Comparison of ENCODE assay signal across 22 cellular contexts in genomic region chrX:112163916-112164315, GRCh38.
DNase-seq lines count a peak whose midpoint lies in the region; ATAC-seq and TF ChIP-seq lines count a peak whose summit lies in the region.
"Had no signal": no experiment of that assay in that cellular context is flagged by ENCODE, and none has a peak within 500 bp of the region (broad histone marks: within the 10 kb centered on the region; RNA-seq: fewer than 3 reads in every experiment).

No MANE protein-coding gene starts in this region.

- no peak overlapping the region for H2BK12ac ChIP-seq in mesenchymal stem cell (ENCODE audit: low read length in 2 of 2)

- H3K27ac ChIP-seq in mesenchymal stem cell (ENCODE audit: low read length, poor library complexity, severe bottlenecking) = no peak overlapping the region
- H3K27ac ChIP-seq: C4-2B, Peyer's patch, SJCRH30 had no signal

- H2AFZ ChIP-seq in mesenchymal stem cell (ENCODE audit: low read depth, low read length) = no peak overlapping the region

- ATAC-seq in GM19463 (IDR thresholded peaks at IDR 0.05; ENCODE audit: unreplicated experiment) = no peak
- ATAC-seq: K562, T-cell had no signal

- no peak overlapping the region for H4K91ac ChIP-seq in mesenchymal stem cell (ENCODE audit: low read length)

- no CpG with 5 or more reads among the region's 3 CpGs for WGBS in mesenchymal stem cell

- H3K23ac ChIP-seq in mesenchymal stem cell (ENCODE audit: low read length in 2 of 2) = no peak overlapping the region

- no peak overlapping the region for H4K8ac ChIP-seq in mesenchymal stem cell (ENCODE audit: low read length)

- no peaks in the 10 kb centered on the region for H3K9me3 ChIP-seq in adipocyte (ENCODE audit: control insufficient read depth, low read length)
- H3K9me3 ChIP-seq in mesenchymal stem cell (ENCODE audit: control insufficient read depth, low read length) = no peaks in the 10 kb centered on the region
- H3K9me3 ChIP-seq: Peyer's patch, SJCRH30 had no signal

- H3K14ac ChIP-seq in mesenchymal stem cell (ENCODE audit: low read length in 2 of 2) = no peak overlapping the region

- no peak overlapping the region for H2AK5ac ChIP-seq in mesenchymal stem cell (ENCODE audit: low read length, severe bottlenecking)

- H3K4me1 ChIP-seq in adipocyte (ENCODE audit: control insufficient read depth, insufficient read depth, low read length) = no peaks in the 10 kb centered on the region
- no peaks in the 10 kb centered on the region for H3K4me1 ChIP-seq in mesenchymal stem cell (ENCODE audit: control insufficient read depth, insufficient read depth, low read depth, low read length)
- H3K4me1 ChIP-seq: Peyer's patch, SJCRH30 had no signal

- H3K9ac ChIP-seq in adipocyte (ENCODE audit: low read length) (no peak overlapping the region), mesenchymal stem cell (ENCODE audit: low read length) (no peak overlapping the region)

- no peak overlapping the region for H2BK15ac ChIP-seq in mesenchymal stem cell (ENCODE audit: low read depth, poor library complexity, severe bottlenecking)

- no peak overlapping the region for H2BK5ac ChIP-seq in mesenchymal stem cell (ENCODE audit: low read depth, low read length, poor library complexity, severe bottlenecking)

- no peaks in the 10 kb centered on the region for H3K36me3 Mint-ChIP-seq in glutamatergic neuron (ENCODE audit: unreplicated experiment)
- H3K36me3 Mint-ChIP-seq: CD8-positive, alpha-beta memory T cell; T-cell had no signal

- no peak overlapping the region for H3K4ac ChIP-seq in mesenchymal stem cell (ENCODE audit: low read depth in 1 of 2, low read length in 2 of 2)

- H3K9me3 Mint-ChIP-seq in glutamatergic neuron (ENCODE audit: unreplicated experiment) = no peaks in the 10 kb centered on the region
- H3K9me3 Mint-ChIP-seq: T-cell had no signal

- H3K4me2 ChIP-seq in mesenchymal stem cell (ENCODE audit: low read length, poor library complexity, severe bottlenecking) = no peak overlapping the region

- no peak overlapping the region for H3K27ac Mint-ChIP-seq in glutamatergic neuron (ENCODE audit: unreplicated experiment)
- H3K27ac Mint-ChIP-seq: CD8-positive, alpha-beta memory T cell; T-cell had no signal

- H3K4me3 Mint-ChIP-seq in glutamatergic neuron (ENCODE audit: unreplicated experiment) = no peak overlapping the region
- H3K4me3 Mint-ChIP-seq: CD8-positive, alpha-beta memory T cell; T-cell had no signal

- DNase-seq in AG10803 (ENCODE audit: low read depth) (peak; percentile 54), H4 (ENCODE audit: low spot score) (peak; percentile 2), adipocyte (ENCODE audit: low read depth) (peak; percentile 30), mesenchymal stem cell (peak; percentile 0), NCI-H748 treated with DMSO at 0.1 percent for 48 hours (lab: John Stamatoyannopoulos, UW) (no peak), glutamatergic neuron (no peak)
- DNase-seq: Calu3; CD8-positive, alpha-beta memory T cell; DMS153; GDM1; NCI-H1105; NCI-H2029 treated with DMSO at 0.1 percent for 48 hours; NCI-H226; NCI-H510A treated with DMSO at 0.1 percent for 48 hours; NCI-H82; Peyer's patch; SJCRH30; T-cell had no signal

- no peak overlapping the region for H3K4me3 ChIP-seq in AG10803 (ENCODE audit: low read length)
- H3K4me3 ChIP-seq in adipocyte (ENCODE audit: low read length) = no peak overlapping the region
- no peak overlapping the region for H3K4me3 ChIP-seq in mesenchymal stem cell (ENCODE audit: insufficient read depth in 1 of 2, low read depth in 1 of 2, low read length in 2 of 2)
- H3K4me3 ChIP-seq: GM12878, K562, Peyer's patch, SJCRH30 had no signal

- TF ChIP-seq CTCF in AG10803 (conservative IDR thresholded peaks at IDR 0.05; ENCODE audit: low read length) (no peak), glutamatergic neuron (IDR thresholded peaks at IDR 0.05; ENCODE audit: partially characterized antibody, unreplicated experiment) (no peak)

- peaks cover 56% of the 10 kb centered on the region for H3K27me3 ChIP-seq in adipocyte (replicated peaks; ENCODE audit: control insufficient read depth, insufficient read depth, low read length)
- H3K27me3 ChIP-seq in mesenchymal stem cell (ENCODE audit: control insufficient read depth in 1 of 2, insufficient read depth in 1 of 2, low read length in 2 of 2) = peaks cover 0 to 32% of the 10 kb centered on the region in 2 experiments
- H3K27me3 ChIP-seq: Peyer's patch had no signal

- no peak overlapping the region for H3K18ac ChIP-seq in mesenchymal stem cell (ENCODE audit: low read depth in 1 of 2, low read length in 2 of 2)

- no peaks in the 10 kb centered on the region for H3K27me3 Mint-ChIP-seq in glutamatergic neuron (ENCODE audit: unreplicated experiment)
- H3K27me3 Mint-ChIP-seq: CD8-positive, alpha-beta memory T cell had no signal

- no peaks in the 10 kb centered on the region for H3K4me1 Mint-ChIP-seq in glutamatergic neuron (ENCODE audit: low read depth, unreplicated experiment)
- H3K4me1 Mint-ChIP-seq: CD8-positive, alpha-beta memory T cell; T-cell had no signal

- no peaks in the 10 kb centered on the region for H3K79me1 ChIP-seq in mesenchymal stem cell (replicated peaks; ENCODE audit: low read length, poor library complexity, severe bottlenecking)

- H3K36me3 ChIP-seq in adipocyte (ENCODE audit: control insufficient read depth, insufficient read depth, low read length, severe bottlenecking) (no peaks in the 10 kb centered on the region), mesenchymal stem cell (ENCODE audit: control insufficient read depth in 1 of 2, insufficient read depth in 2 of 2, low read depth in 1 of 2, low read length in 2 of 2) (no peaks in the 10 kb centered on the region)
- H3K36me3 ChIP-seq: Peyer's patch, SJCRH30 had no signal

- H2BK120ac ChIP-seq in mesenchymal stem cell (ENCODE audit: low read depth, low read length) = no peak overlapping the region

Comparison
In these comparisons a context has a peak if more than half of its experiments do, and no peak if none do; other contexts are left out.
1. DNase-seq: peak in AG10803 (single experiment), H4 (single experiment), adipocyte (single experiment) and mesenchymal stem cell (single experiment); none in NCI-H748 treated with DMSO at 0.1 percent for 48 hours (single experiment) and glutamatergic neuron (single experiment).